1 cellular context compared by ENCODE assay signal in the genomic region with DNA sequence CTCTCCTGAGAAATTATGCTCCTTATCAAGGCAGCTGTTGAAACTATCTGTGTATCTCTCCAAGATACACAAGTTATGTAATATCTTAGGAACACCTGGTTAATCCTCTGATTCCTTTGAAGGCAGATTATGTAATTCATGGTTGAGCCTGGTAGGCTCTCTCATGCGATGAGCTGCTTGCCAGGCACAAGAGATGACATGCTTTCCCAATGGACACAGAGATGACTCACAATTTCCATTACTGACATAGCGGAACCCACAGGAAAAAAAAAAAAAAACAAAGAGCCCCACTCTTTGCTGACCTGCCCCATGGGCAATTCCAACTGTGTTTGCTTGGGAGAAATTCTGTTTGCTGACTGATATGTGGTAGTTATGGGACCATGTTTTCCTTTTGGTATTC.
TF ChIP-seq lines count a peak whose summit lies in the region.

No MANE protein-coding gene starts in this region.

TF ChIP-seq in WTC11, 78 proteins besides CTCF, POLR2A, EP300 and RAD21 (continued from another document):
- TF ChIP-seq, protein P1, sequence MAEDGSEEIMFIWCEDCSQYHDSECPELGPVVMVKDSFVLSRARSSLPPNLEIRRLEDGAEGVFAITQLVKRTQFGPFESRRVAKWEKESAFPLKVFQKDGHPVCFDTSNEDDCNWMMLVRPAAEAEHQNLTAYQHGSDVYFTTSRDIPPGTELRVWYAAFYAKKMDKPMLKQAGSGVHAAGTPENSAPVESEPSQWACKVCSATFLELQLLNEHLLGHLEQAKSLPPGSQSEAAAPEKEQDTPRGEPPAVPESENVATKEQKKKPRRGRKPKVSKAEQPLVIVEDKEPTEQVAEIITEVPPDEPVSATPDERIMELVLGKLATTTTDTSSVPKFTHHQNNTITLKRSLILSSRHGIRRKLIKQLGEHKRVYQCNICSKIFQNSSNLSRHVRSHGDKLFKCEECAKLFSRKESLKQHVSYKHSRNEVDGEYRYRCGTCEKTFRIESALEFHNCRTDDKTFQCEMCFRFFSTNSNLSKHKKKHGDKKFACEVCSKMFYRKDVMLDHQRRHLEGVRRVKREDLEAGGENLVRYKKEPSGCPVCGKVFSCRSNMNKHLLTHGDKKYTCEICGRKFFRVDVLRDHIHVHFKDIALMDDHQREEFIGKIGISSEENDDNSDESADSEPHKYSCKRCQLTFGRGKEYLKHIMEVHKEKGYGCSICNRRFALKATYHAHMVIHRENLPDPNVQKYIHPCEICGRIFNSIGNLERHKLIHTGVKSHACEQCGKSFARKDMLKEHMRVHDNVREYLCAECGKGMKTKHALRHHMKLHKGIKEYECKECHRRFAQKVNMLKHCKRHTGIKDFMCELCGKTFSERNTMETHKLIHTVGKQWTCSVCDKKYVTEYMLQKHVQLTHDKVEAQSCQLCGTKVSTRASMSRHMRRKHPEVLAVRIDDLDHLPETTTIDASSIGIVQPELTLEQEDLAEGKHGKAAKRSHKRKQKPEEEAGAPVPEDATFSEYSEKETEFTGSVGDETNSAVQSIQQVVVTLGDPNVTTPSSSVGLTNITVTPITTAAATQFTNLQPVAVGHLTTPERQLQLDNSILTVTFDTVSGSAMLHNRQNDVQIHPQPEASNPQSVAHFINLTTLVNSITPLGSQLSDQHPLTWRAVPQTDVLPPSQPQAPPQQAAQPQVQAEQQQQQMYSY (CRISPR knock-in tag; IDR thresholded peaks at IDR 0.05), result no peak
- TF ChIP-seq, protein P2, sequence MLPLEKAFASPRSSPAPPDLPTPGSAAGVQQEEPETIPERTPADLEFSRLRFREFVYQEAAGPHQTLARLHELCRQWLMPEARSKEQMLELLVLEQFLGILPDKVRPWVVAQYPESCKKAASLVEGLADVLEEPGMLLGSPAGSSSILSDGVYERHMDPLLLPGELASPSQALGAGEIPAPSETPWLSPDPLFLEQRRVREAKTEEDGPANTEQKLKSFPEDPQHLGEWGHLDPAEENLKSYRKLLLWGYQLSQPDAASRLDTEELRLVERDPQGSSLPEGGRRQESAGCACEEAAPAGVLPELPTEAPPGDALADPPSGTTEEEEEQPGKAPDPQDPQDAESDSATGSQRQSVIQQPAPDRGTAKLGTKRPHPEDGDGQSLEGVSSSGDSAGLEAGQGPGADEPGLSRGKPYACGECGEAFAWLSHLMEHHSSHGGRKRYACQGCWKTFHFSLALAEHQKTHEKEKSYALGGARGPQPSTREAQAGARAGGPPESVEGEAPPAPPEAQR (CRISPR knock-in tag; IDR thresholded peaks at IDR 0.05), result no peak
TF ChIP-seq in WTC11: peak in this region for 0.
